ENCODE assay signal across 1 cellular context in the genomic region with DNA sequence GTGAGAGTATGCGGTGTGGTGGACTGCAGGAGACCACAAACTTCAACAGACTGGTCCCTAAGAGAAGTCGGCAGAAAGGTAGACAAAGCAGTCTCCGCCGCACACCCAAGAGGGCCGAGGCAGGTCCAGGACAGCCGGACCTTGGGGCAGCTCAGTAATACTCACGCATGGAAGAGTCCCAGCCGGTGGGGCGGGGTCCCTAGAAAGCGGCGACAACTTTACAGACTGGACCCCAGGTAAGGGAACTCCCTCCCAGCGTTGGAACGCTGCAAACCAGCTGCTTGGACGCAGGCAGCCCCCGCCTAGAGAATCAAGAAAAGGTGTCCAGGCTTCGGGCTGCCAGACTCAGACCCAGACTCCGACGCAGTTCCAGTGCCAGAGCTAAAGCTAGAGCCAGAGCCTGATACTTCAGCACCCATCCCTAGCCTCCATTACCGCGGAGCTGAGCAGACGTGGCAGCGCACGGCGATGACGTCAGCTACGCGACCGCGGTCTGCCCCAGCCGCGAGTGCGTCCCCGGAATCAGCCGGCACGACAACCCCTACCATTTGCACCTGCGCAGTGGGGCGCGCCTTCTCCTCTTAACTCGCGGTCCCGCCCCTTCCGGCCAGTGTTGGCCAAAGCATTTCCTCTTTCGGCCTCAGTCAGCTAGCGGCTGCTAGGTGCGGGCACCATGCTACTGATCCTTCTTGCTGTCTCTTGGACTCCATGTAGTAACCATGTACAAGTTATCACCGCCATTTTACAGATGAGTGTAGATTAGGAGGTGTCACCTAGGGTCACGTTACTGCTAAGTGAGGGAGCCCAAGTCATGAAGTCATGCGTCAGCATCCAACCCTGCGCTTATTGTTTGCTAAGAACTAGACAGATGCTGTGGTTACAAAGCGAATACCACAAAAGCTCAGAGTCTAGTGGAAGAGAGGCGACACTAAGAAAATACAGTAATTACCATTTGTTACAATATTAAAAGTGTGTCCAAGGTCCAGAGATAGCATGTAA.
TF ChIP-seq lines count a peak whose summit lies in the region.

A gene with protein sequence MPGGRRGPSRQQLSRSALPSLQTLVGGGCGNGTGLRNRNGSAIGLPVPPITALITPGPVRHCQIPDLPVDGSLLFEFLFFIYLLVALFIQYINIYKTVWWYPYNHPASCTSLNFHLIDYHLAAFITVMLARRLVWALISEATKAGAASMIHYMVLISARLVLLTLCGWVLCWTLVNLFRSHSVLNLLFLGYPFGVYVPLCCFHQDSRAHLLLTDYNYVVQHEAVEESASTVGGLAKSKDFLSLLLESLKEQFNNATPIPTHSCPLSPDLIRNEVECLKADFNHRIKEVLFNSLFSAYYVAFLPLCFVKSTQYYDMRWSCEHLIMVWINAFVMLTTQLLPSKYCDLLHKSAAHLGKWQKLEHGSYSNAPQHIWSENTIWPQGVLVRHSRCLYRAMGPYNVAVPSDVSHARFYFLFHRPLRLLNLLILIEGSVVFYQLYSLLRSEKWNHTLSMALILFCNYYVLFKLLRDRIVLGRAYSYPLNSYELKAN (minus strand): TSS at position 445 of the 999 bp plus-strand sequence. CDS start 1,541 bp downstream, outside the sequence.

TF ChIP-seq in GM12878, 131 proteins besides CTCF, POLR2A, EP300 and RAD21 (continued from another document):
- peak; percentile 84 for TF ChIP-seq PAX5 (IDR thresholded peaks at IDR 0.05; ENCODE audit: borderline replicate concordance, low read depth, low read length)
- no peak; the same call in 1 of the 2 replicates for TF ChIP-seq SREBF1 (IDR thresholded peaks at IDR 0.05; ENCODE audit: low read length)
- 0 out of 2 replicates have a peak, but pooled peaks have one; percentile 37 for TF ChIP-seq BRCA1 (IDR thresholded peaks at IDR 0.05; ENCODE audit: low read depth, low read length)
- no peak for TF ChIP-seq NFXL1 (IDR thresholded peaks at IDR 0.05; ENCODE audit: borderline replicate concordance)
- no peak for TF ChIP-seq CEBPB (IDR thresholded peaks at IDR 0.05; ENCODE audit: borderline replicate concordance in 1 of 2, low read depth in 2 of 2, low read length in 2 of 2)
- TF ChIP-seq, protein P1, sequence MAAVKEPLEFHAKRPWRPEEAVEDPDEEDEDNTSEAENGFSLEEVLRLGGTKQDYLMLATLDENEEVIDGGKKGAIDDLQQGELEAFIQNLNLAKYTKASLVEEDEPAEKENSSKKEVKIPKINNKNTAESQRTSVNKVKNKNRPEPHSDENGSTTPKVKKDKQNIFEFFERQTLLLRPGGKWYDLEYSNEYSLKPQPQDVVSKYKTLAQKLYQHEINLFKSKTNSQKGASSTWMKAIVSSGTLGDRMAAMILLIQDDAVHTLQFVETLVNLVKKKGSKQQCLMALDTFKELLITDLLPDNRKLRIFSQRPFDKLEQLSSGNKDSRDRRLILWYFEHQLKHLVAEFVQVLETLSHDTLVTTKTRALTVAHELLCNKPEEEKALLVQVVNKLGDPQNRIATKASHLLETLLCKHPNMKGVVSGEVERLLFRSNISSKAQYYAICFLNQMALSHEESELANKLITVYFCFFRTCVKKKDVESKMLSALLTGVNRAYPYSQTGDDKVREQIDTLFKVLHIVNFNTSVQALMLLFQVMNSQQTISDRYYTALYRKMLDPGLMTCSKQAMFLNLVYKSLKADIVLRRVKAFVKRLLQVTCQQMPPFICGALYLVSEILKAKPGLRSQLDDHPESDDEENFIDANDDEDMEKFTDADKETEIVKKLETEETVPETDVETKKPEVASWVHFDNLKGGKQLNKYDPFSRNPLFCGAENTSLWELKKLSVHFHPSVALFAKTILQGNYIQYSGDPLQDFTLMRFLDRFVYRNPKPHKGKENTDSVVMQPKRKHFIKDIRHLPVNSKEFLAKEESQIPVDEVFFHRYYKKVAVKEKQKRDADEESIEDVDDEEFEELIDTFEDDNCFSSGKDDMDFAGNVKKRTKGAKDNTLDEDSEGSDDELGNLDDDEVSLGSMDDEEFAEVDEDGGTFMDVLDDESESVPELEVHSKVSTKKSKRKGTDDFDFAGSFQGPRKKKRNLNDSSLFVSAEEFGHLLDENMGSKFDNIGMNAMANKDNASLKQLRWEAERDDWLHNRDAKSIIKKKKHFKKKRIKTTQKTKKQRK (IDR thresholded peaks at IDR 0.05; ENCODE audit: low read depth, low read length) = no peak
- TF ChIP-seq, protein P2, sequence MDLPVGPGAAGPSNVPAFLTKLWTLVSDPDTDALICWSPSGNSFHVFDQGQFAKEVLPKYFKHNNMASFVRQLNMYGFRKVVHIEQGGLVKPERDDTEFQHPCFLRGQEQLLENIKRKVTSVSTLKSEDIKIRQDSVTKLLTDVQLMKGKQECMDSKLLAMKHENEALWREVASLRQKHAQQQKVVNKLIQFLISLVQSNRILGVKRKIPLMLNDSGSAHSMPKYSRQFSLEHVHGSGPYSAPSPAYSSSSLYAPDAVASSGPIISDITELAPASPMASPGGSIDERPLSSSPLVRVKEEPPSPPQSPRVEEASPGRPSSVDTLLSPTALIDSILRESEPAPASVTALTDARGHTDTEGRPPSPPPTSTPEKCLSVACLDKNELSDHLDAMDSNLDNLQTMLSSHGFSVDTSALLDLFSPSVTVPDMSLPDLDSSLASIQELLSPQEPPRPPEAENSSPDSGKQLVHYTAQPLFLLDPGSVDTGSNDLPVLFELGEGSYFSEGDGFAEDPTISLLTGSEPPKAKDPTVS (IDR thresholded peaks at IDR 0.05; ENCODE audit: low read depth, low read length) = peak; percentile 38; the same call in 1 of the 2 replicates
- TF ChIP-seq RBBP5 (conservative IDR thresholded peaks at IDR 0.05) = no peak
- TF ChIP-seq, protein P3, sequence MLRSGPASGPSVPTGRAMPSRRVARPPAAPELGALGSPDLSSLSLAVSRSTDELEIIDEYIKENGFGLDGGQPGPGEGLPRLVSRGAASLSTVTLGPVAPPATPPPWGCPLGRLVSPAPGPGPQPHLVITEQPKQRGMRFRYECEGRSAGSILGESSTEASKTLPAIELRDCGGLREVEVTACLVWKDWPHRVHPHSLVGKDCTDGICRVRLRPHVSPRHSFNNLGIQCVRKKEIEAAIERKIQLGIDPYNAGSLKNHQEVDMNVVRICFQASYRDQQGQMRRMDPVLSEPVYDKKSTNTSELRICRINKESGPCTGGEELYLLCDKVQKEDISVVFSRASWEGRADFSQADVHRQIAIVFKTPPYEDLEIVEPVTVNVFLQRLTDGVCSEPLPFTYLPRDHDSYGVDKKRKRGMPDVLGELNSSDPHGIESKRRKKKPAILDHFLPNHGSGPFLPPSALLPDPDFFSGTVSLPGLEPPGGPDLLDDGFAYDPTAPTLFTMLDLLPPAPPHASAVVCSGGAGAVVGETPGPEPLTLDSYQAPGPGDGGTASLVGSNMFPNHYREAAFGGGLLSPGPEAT (IDR thresholded peaks at IDR 0.05; ENCODE audit: low read depth) = peak; percentile 97
- TF ChIP-seq SPI1 (IDR thresholded peaks at IDR 0.05; ENCODE audit: borderline replicate concordance, insufficient read depth, low read depth, low read length) = peak; percentile 91; the same call in 1 of the 2 replicates
- TF ChIP-seq EGR1 (IDR thresholded peaks at IDR 0.05; ENCODE audit: borderline replicate concordance in 1 of 2, low read depth in 2 of 2, low read length in 2 of 2) = no peak
- no peak; the same call in 1 of the 2 replicates for TF ChIP-seq EED (IDR thresholded peaks at IDR 0.05; ENCODE audit: low read depth)
- TF ChIP-seq, protein P4, sequence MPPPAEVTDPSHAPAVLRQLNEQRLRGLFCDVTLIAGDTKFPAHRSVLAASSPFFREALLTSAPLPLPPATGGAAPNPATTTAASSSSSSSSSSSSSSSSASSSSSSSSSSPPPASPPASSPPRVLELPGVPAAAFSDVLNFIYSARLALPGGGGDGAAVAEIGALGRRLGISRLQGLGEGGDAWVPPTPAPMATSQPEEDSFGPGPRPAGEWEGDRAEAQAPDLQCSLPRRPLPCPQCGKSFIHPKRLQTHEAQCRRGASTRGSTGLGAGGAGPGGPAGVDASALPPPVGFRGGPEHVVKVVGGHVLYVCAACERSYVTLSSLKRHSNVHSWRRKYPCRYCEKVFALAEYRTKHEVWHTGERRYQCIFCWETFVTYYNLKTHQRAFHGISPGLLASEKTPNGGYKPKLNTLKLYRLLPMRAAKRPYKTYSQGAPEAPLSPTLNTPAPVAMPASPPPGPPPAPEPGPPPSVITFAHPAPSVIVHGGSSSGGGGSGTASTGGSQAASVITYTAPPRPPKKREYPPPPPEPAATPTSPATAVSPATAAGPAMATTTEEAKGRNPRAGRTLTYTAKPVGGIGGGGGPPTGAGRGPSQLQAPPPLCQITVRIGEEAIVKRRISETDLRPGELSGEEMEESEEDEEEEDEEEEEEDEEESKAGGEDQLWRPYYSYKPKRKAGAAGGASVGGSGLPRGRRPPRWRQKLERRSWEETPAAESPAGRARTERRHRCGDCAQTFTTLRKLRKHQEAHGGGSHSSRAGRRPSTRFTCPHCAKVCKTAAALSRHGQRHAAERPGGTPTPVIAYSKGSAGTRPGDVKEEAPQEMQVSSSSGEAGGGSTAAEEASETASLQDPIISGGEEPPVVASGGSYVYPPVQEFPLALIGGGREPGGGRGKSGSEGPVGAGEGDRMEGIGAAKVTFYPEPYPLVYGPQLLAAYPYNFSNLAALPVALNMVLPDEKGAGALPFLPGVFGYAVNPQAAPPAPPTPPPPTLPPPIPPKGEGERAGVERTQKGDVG (CRISPR knock-in tag; IDR thresholded peaks at IDR 0.05) = no peak
- TF ChIP-seq SMARCA5 (IDR thresholded peaks at IDR 0.05) = no peak
- TF ChIP-seq, protein P5, sequence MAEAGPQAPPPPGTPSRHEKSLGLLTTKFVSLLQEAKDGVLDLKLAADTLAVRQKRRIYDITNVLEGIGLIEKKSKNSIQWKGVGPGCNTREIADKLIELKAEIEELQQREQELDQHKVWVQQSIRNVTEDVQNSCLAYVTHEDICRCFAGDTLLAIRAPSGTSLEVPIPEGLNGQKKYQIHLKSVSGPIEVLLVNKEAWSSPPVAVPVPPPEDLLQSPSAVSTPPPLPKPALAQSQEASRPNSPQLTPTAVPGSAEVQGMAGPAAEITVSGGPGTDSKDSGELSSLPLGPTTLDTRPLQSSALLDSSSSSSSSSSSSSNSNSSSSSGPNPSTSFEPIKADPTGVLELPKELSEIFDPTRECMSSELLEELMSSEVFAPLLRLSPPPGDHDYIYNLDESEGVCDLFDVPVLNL (IDR thresholded peaks at IDR 0.05; ENCODE audit: low read depth, low read length) = no peak; the same call in 1 of the 2 replicates
- TF ChIP-seq, protein P6, sequence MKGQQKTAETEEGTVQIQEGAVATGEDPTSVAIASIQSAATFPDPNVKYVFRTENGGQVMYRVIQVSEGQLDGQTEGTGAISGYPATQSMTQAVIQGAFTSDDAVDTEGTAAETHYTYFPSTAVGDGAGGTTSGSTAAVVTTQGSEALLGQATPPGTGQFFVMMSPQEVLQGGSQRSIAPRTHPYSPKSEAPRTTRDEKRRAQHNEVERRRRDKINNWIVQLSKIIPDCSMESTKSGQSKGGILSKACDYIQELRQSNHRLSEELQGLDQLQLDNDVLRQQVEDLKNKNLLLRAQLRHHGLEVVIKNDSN (IDR thresholded peaks at IDR 0.05; ENCODE audit: borderline replicate concordance, extremely low read length, insufficient read depth, low read depth, low read length) = no peak
- peak; percentile 73 for TF ChIP-seq RAD51 (IDR thresholded peaks at IDR 0.05)
- TF ChIP-seq NR2C2 (IDR thresholded peaks at IDR 0.05; ENCODE audit: borderline replicate concordance, control insufficient read depth, insufficient read length, low read depth) = no peak
- TF ChIP-seq ASH2L (IDR thresholded peaks at IDR 0.05; ENCODE audit: borderline replicate concordance, low read depth) = no peak
- peak; percentile 96 for TF ChIP-seq YY1 (IDR thresholded peaks at IDR 0.05; ENCODE audit: low read depth, low read length)
- TF ChIP-seq JUND (IDR thresholded peaks at IDR 0.05; ENCODE audit: low read depth, low read length) = peak; percentile 64; the same call in 1 of the 2 replicates
- no peak for TF ChIP-seq SUPT20H (IDR thresholded peaks at IDR 0.05; ENCODE audit: borderline replicate concordance, control insufficient read depth, low read depth, low read length)
- TF ChIP-seq TCF12 (IDR thresholded peaks at IDR 0.05; ENCODE audit: low read depth, low read length) = peak; percentile 54; the same call in 1 of the 2 replicates
- TF ChIP-seq ESRRA (IDR thresholded peaks at IDR 0.05; ENCODE audit: low read length) = no peak
- TF ChIP-seq JUNB (IDR thresholded peaks at IDR 0.05) = peak; percentile 63
TF ChIP-seq in GM12878: peak in this region for 75.
